In the genomic region with DNA sequence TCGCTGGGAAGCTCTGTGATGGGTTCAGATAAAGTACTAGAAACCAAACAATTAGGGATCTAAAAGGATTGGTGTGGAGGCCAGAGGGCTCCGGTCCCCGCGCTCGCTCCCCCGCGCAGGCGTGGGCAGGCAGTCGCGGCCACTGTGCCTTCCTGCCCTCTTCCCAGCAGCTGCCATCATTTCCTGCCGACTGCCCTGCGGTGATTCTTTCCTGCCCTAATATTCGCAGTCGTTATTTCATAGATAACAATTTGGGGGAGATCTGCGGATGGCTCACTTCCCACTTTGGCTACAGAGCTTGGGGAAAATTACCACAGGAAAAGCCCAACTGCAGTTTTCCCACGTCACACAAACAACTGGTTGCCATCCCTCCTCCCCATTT, we compare ENCODE assay signal across 13 cellular contexts. TPM values are rescaled to one million over a fixed set of nuclear protein-coding genes. Genes with fewer than 3 reads are reported as not detected.
DNase-seq lines count a peak whose midpoint lies in the region; ATAC-seq, FAIRE-seq and TF ChIP-seq lines count a peak whose summit lies in the region.
"Had no signal": no experiment of that assay in that cellular context is flagged by ENCODE, and none has a peak within 500 bp of the region (broad histone marks: within the 10 kb centered on the region; RNA-seq: fewer than 3 reads in every experiment).

No MANE protein-coding gene starts in this region.

- in situ Hi-C loops in HepG2 (cut with HindIII; ENCODE audit: extremely low pct_ligation_motif_present, low pct_unique_long_range_greater_than_20kb) = loop anchor here (5.0 kb wide), 1 partner anchor 755 kb away; no protein-coding TSS in a partner anchor

- no TSS peak for BruUV-seq in HepG2 (replicated peaks; lab: Mats Ljungman, UMichigan)

- H4K20me1 ChIP-seq in HepG2 (ENCODE audit: insufficient read depth, low read length) (peaks cover 4% of the 10 kb centered on the region; the same call in 1 of the 2 replicates), neural cell (ENCODE audit: insufficient read depth) (no peaks in the 10 kb centered on the region)

- DNase-seq in right lobe of liver (no peak), HepG2 (ENCODE audit: low spot score) (no peak), endothelial cell (ENCODE audit: low spot score) (no peak), natural killer cell (no peak), cerebellar cortex (ENCODE audit: low spot score) (no peak), DMS 273 treated with DMSO at 0.1 percent for 48 hours (lab: John Stamatoyannopoulos, UW) (no peak)
- DNase-seq: CD4-positive, alpha-beta memory T cell; kidney glomerular epithelial cell; stimulated activated CD4-positive, alpha-beta T cell treated with anti-CD3 and anti-CD28 coated beads, Interleukin-4, amount 100 ng/mL, for 24 hours had no signal

- intact Hi-C loops in right lobe of liver (cut with DNase I) = loop anchor here in 1 of 2 donors (10.0 kb wide), 1 partner anchor 752 kb away; no protein-coding TSS in a partner anchor
- intact Hi-C loops in HepG2 (cut with micrococcal nuclease; ENCODE audit: unreplicated experiment) = no loop called here
- intact Hi-C loops in natural killer cell (cut with micrococcal nuclease) = no loop called here

- peak overlapping the region; percentile 94 for H3K4me3 Mint-ChIP-seq in endothelial cell (ENCODE audit: unreplicated experiment)
- no peak overlapping the region for H3K4me3 Mint-ChIP-seq in natural killer cell
- H3K4me3 Mint-ChIP-seq: CD4-positive, alpha-beta memory T cell had no signal

- CTCF ChIA-PET in HepG2 (lab: Yijun Ruan, JAX; ENCODE audit: low intra/inter-chr PET ratio, low total read pairs) = no interaction called here

- H3K4me2 ChIP-seq in HepG2 (ENCODE audit: low read depth, low read length) = no peak overlapping the region
- peak overlapping the region; percentile 94 for H3K4me2 ChIP-seq in neural cell (ENCODE audit: low read length)

- no peak overlapping the region for H3K27ac ChIP-seq in right lobe of liver
- H3K27ac ChIP-seq in HepG2 (ENCODE audit: extremely low read length, insufficient read depth, low read length) = no peak overlapping the region
- H3K27ac ChIP-seq in neural cell (ENCODE audit: low read length) = peak overlapping the region; percentile 94

- H3K9ac ChIP-seq in HepG2 (ENCODE audit: insufficient read depth, low read depth, low read length) = no peak overlapping the region
- peak overlapping the region; percentile 96 for H3K9ac ChIP-seq in neural cell (ENCODE audit: low read length)

- peaks cover 10% of the 10 kb centered on the region for H3F3A ChIP-seq in neural cell (ENCODE audit: insufficient read depth, low read length, poor library complexity, severe bottlenecking)

- FAIRE-seq in HepG2 (lab: Jason Lieb, UNC) = no peak

- H3K36me3 Mint-ChIP-seq in endothelial cell (ENCODE audit: low read depth, unreplicated experiment) (no peaks in the 10 kb centered on the region), natural killer cell (peaks cover 8% of the 10 kb centered on the region)
- H3K36me3 Mint-ChIP-seq: CD4-positive, alpha-beta memory T cell had no signal

- H3K27me3 ChIP-seq in right lobe of liver (peaks cover 0 to 27% of the 10 kb centered on the region in 2 donors), HepG2 (ENCODE audit: control insufficient read depth in 1 of 2, insufficient read depth in 2 of 2, low read length in 2 of 2) (peaks cover 0 to 4% of the 10 kb centered on the region in 2 experiments; a peak in 2 of 5 replicates), neural cell (ENCODE audit: insufficient read depth, low read depth, low read length) (peaks cover 4% of the 10 kb centered on the region)

- POLR2A ChIA-PET in HepG2 (lab: Yijun Ruan, JAX) = no interaction called here

- TF ChIP-seq CTCF in right lobe of liver (IDR thresholded peaks at IDR 0.05) (no peak), HepG2 (CRISPR knock-in tag; IDR thresholded peaks at IDR 0.05) (no peak), endothelial cell (IDR thresholded peaks at IDR 0.05; ENCODE audit: unreplicated experiment) (peak; percentile 15), neural cell (IDR thresholded peaks at IDR 0.05; ENCODE audit: poor library complexity, severe bottlenecking) (no peak), natural killer cell (IDR thresholded peaks at IDR 0.05) (no peak)

- H3K27me3 Mint-ChIP-seq in endothelial cell (ENCODE audit: unreplicated experiment) (peaks cover 14% of the 10 kb centered on the region), natural killer cell (ENCODE audit: low read depth in 2 of 2) (peaks cover 7 to 23% of the 10 kb centered on the region in 2 donors)

- H3K4me1 Mint-ChIP-seq in endothelial cell (ENCODE audit: unreplicated experiment) (peaks cover 15% of the 10 kb centered on the region), natural killer cell (no peaks in the 10 kb centered on the region)

- TF ChIP-seq EP300 in HepG2 (IDR thresholded peaks at IDR 0.05; ENCODE audit: low read depth in 2 of 2, low read length in 2 of 2) = no peak
- no peak for TF ChIP-seq EP300 in HepG2 (CRISPR knock-in tag; IDR thresholded peaks at IDR 0.05; ENCODE audit: borderline replicate concordance)
- TF ChIP-seq EP300 in neural cell (conservative IDR thresholded peaks at IDR 0.05; ENCODE audit: poor library complexity, severe bottlenecking) = no peak

- H3K27ac Mint-ChIP-seq in endothelial cell (ENCODE audit: unreplicated experiment) (peak overlapping the region; percentile 41), natural killer cell (no peak overlapping the region)
- H3K27ac Mint-ChIP-seq: activated naive CD4-positive, alpha-beta T cell treated with anti-CD3 and anti-CD28 coated beads, Interleukin-2, amount 50 U/mL, for 72 hours; CD4-positive, alpha-beta memory T cell had no signal

- no peak for TF ChIP-seq POLR2A in right lobe of liver (IDR thresholded peaks at IDR 0.05)
- TF ChIP-seq POLR2A in HepG2 (IDR thresholded peaks at IDR 0.05; ENCODE audit: insufficient read depth in 1 of 2, low read depth in 2 of 2, low read length in 2 of 2) = no peak

- TF ChIP-seq RAD21 in HepG2 (CRISPR knock-in tag; IDR thresholded peaks at IDR 0.05) (no peak), neural cell (conservative IDR thresholded peaks at IDR 0.05) (peak; percentile 6)

- H3K9me3 Mint-ChIP-seq in endothelial cell (ENCODE audit: unreplicated experiment) (no peaks in the 10 kb centered on the region), natural killer cell (peaks cover 7 to 9% of the 10 kb centered on the region in 2 donors)

- H3K79me2 ChIP-seq in HepG2 (ENCODE audit: insufficient read depth, low read length) (no peaks in the 10 kb centered on the region), neural cell (replicated peaks; ENCODE audit: insufficient read depth, low read length) (peaks cover 72% of the 10 kb centered on the region)

- H3K4me1 ChIP-seq in right lobe of liver = peaks cover 0 to 4% (median 0%) of the 10 kb centered on the region in 4 donors
- H3K4me1 ChIP-seq in HepG2 (ENCODE audit: insufficient read depth, low read length) = no peaks in the 10 kb centered on the region

- no peak overlapping the region for H2AFZ ChIP-seq in HepG2 (ENCODE audit: low read length)
- H2AFZ ChIP-seq in neural cell (ENCODE audit: low read depth, low read length) = peak overlapping the region; percentile 18

- ATAC-seq in right lobe of liver (no peak), HepG2 (no peak), natural killer cell (no peak), GM19351 (IDR thresholded peaks at IDR 0.05; ENCODE audit: unreplicated experiment) (no peak)
- ATAC-seq: activated naive CD4-positive, alpha-beta T cell treated with anti-CD3 and anti-CD28 coated beads, Interleukin-2, amount 50 U/mL, for 72 hours had no signal

- WGBS in right lobe of liver (ENCODE audit: insufficient coverage, low coverage, low lambda C conversion rate, missing lambda C conversion rate) = 9% methylated on average over 16 of the region's 16 CpGs
- WGBS in HepG2 (ENCODE audit: low lambda C conversion rate) = 2% methylated on average over 5 of the region's 16 CpGs

- H3K36me3 ChIP-seq in right lobe of liver (no peaks in the 10 kb centered on the region), HepG2 (replicated peaks in 1 of 2; ENCODE audit: control insufficient read depth in 1 of 2, insufficient read depth in 2 of 2, low read length in 2 of 2) (no peaks in the 10 kb centered on the region), neural cell (ENCODE audit: insufficient read depth, low read length) (no peaks in the 10 kb centered on the region)

- H3K9me3 ChIP-seq in right lobe of liver = no peaks in the 10 kb centered on the region
- H3K9me3 ChIP-seq in HepG2 (ENCODE audit: low read length) = no peaks in the 10 kb centered on the region
- H3K9me3 ChIP-seq in neural cell (ENCODE audit: low read length) = no peaks in the 10 kb centered on the region

- H3K4me3 ChIP-seq in right lobe of liver (peak overlapping the region in 2 of 3 donors; percentile 10 to 13), HepG2 (replicated peaks in 1 of 3; ENCODE audit: insufficient read depth in 1 of 3, low read depth in 2 of 3, low read length in 3 of 3) (no peak overlapping the region), neural cell (ENCODE audit: low read length) (peak overlapping the region; percentile 71)

- H3K9me2 ChIP-seq in neural cell (ENCODE audit: insufficient read depth, low read length) = no peaks in the 10 kb centered on the region

RNA-seq across cellular contexts. Expression of a gene that starts 2.2 kb away (rescaled TPM):
- total RNA-seq in right lobe of liver (not detected), HepG2 (2016; rRNA removed; fragmentation: Illumina TruSeq; extraction: Trizol) (not detected in 2 replicates), endothelial cell (ENCODE audit: unreplicated experiment) (0.13 TPM), natural killer cell (not detected)
- total RNA-seq in HepG2 (2016; cell fraction: cytosol; rRNA removed; fragmentation: Illumina TruSeq; extraction: Trizol; ENCODE audit: low read depth) = not detected in 2 replicates
- not detected in 2 replicates for total RNA-seq in HepG2 (2016; cell fraction: insoluble cytoplasmic fraction; rRNA removed; fragmentation: Illumina TruSeq; extraction: Trizol)
- not detected in 2 replicates for total RNA-seq in HepG2 (2016; cell fraction: membrane; rRNA removed; fragmentation: Illumina TruSeq; extraction: Trizol)
- not detected in 2 replicates for total RNA-seq in HepG2 (2016; cell fraction: nucleus; rRNA removed; fragmentation: Illumina TruSeq; extraction: Trizol)
- polyA plus RNA-seq in HepG2 (2011; rRNA removed) (not detected in 2 replicates), neural cell (823 and 875 TPM in 2 replicates)
- not detected in 2 replicates for polyA plus RNA-seq in HepG2 (2011; cell fraction: cytosol; rRNA removed)
- polyA plus RNA-seq in HepG2 (2011; cell fraction: nucleus; rRNA removed) = not detected in 2 replicates
- polyA plus RNA-seq in HepG2 (2012) = not detected in 2 replicates
- polyA plus RNA-seq in HepG2 (2016; cell fraction: cytosol; fragmentation: Illumina TruSeq; extraction: Trizol; ENCODE audit: low read depth) = not detected in 2 replicates
- polyA plus RNA-seq in HepG2 (2016; cell fraction: insoluble cytoplasmic fraction; fragmentation: Illumina TruSeq; extraction: Trizol; ENCODE audit: low read depth) = not detected in 2 replicates
- not detected in 2 replicates for polyA plus RNA-seq in HepG2 (2016; cell fraction: membrane; fragmentation: Illumina TruSeq; extraction: Trizol; ENCODE audit: low read depth)
- polyA plus RNA-seq in HepG2 (2016; cell fraction: nucleus; fragmentation: Illumina TruSeq; extraction: Trizol; ENCODE audit: insufficient read depth, low read depth) = not detected in 2 replicates
- not detected in 2 replicates for polyA minus RNA-seq in HepG2 (2011; rRNA and poly(A)+ RNA removed; ENCODE audit: low replicate concordance)
- not detected in 2 replicates for polyA minus RNA-seq in HepG2 (2011; cell fraction: cytosol; rRNA and poly(A)+ RNA removed)
- polyA minus RNA-seq in HepG2 (2011; cell fraction: nucleus; rRNA and poly(A)+ RNA removed) = not detected in 2 replicates
- 950 and 1,092 TPM in 2 replicates for polyA minus RNA-seq in neural cell
- total RNA-seq: activated naive CD4-positive, alpha-beta T cell treated with anti-CD3 and anti-CD28 coated beads, Interleukin-2, amount 50 U/mL, for 72 hours; CD4-positive, alpha-beta memory T cell; T-helper 1 cell treated with Interleukin-12 subunit alpha and Interleukin-12 subunit beta and Interleukin-4 antibody, amounts not matched to agents 30 ng/mL and 1 ng/mL, for 36 hours had no signal
- polyA plus RNA-seq: CD4-positive, alpha-beta memory T cell had no signal

Comparison
In these comparisons a context has a peak if more than half of its experiments do, and no peak if none do; other contexts are left out.
1. H3K4me3 ChIP-seq: peak in right lobe of liver (2 of 3) and neural cell (single experiment); none in HepG2 (0 of 3).